In the genomic region with DNA sequence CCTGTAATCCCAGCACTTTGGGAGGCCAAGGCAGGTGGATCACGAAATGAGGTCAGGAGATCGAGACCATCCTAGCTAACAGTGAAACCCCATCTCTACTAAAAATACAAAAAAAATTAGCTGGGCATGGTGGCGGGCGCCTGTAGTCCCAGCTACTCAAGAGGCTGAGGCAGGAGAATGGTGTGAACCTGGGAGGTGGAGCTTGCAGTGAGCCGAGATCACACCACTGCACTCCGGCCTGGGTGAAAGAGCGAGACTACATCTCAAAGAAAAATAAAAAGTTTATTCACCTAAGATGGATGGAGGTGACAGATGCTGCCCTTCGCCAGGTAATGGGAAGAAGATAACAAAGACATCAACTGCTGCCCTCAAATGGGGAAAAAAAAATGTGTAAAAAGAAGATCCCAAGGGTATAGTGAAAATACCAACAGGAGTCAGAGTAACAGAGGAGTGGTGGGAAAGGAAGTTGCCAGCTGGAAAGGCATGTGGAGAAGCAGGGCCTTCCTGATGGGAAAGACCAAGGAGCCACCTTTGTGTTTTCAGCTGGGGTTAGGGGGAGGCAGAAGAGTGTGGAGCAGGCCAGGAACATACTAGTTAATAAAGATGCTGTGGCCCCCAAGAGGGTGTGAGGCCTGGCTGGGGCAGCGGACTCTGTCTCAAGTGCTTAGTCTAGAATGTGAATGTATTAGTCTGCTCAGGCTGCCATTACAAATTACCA, we compare ENCODE assay signal across 8 cellular contexts. TPM values are rescaled to one million over a fixed set of nuclear protein-coding genes. Genes with fewer than 3 reads are reported as not detected.
A peak's percentile ranks its signal among the peaks of the same experiment; 100 is the strongest.
DNase-seq lines count a peak whose midpoint lies in the region; ATAC-seq and TF ChIP-seq lines count a peak whose summit lies in the region.
"Not testable (repeated sequence)": the region's sequence is repeated elsewhere in the genome, so short reads cannot be mapped to it uniquely, and the experiment has no call there.
"Had no signal": no experiment of that assay in that cellular context is flagged by ENCODE, and none has a peak within 500 bp of the region (broad histone marks: within the 10 kb centered on the region; RNA-seq: fewer than 3 reads in every experiment).

No MANE protein-coding gene starts in this region.

- H2AFZ ChIP-seq in trophoblast cell (ENCODE audit: insufficient read depth, low read length, poor library complexity), result not testable (repeated sequence)

- CTCF ChIA-PET in MCF 10A (lab: Yijun Ruan, JAX), result interaction anchor here (0.6 kb wide), 1 partner anchor 323 kb away, joined by 3 read pairs; no protein-coding TSS in a partner anchor

- H2BK120ac ChIP-seq in trophoblast cell (ENCODE audit: insufficient read depth, low read length, poor library complexity), result not testable (repeated sequence)

- not testable (repeated sequence) for H3K36me3 Mint-ChIP-seq in T-helper 2 cell treated with Interferon-gamma antibody and Interleukin-4, amounts not matched to agents 5 μg/mL and 100 μg/mL, for 36 hours (ENCODE audit: low read depth); memory B cell
- H3K36me3 Mint-ChIP-seq in activated T-helper 17 cell treated with anti-CD3 and anti-CD28 coated beads, Interleukin-2, amount 50 U/mL, for 72 hours (ENCODE audit: low read depth), result peaks cover 72% of the 10 kb centered on the region
- H3K36me3 Mint-ChIP-seq in MCF 10A (ENCODE audit: insufficient read depth, unreplicated experiment), result peaks cover 53% of the 10 kb centered on the region

- TF ChIP-seq CTCF in 22Rv1 (IDR thresholded peaks at IDR 0.05); MCF 10A (IDR thresholded peaks at IDR 0.05; ENCODE audit: unreplicated experiment): not testable (repeated sequence)

- no CpG with 5 or more reads among the region's 9 CpGs for WGBS in trophoblast cell (ENCODE audit: extremely low coverage, insufficient coverage, insufficient read length)

- H3K27ac Mint-ChIP-seq in T-helper 2 cell treated with Interferon-gamma antibody and Interleukin-4, amounts not matched to agents 5 μg/mL and 100 μg/mL, for 36 hours, result peak overlapping the region; percentile 18
- H3K27ac Mint-ChIP-seq in activated T-helper 17 cell treated with anti-CD3 and anti-CD28 coated beads, Interleukin-2, amount 50 U/mL, for 72 hours, result peak overlapping the region; percentile 8
- H3K27ac Mint-ChIP-seq in MCF 10A (ENCODE audit: low read depth, unreplicated experiment) (peak overlapping the region; percentile 54), memory B cell (peak overlapping the region; percentile 7)

- peak; percentile 19 for DNase-seq in DMS 273 (lab: John Stamatoyannopoulos, UW; ENCODE audit: unreplicated experiment)
- not testable (repeated sequence) for DNase-seq in T-helper 2 cell treated with Interferon-gamma antibody and Interleukin-4, amounts not matched to agents 5 μg/mL and 100 μg/mL, for 36 hours (ENCODE audit: low spot score); MCF 10A (ENCODE audit: unreplicated experiment); memory B cell (ENCODE audit: low spot score in 2 of 2); trophoblast cell

- H3K4ac ChIP-seq in trophoblast cell (ENCODE audit: low read depth, low read length), result not testable (repeated sequence)

- H3K4me3 ChIP-seq in trophoblast cell (ENCODE audit: low read depth, low read length), result not testable (repeated sequence)

- not testable (repeated sequence) for H3K4me2 ChIP-seq in trophoblast cell (ENCODE audit: low read length)

- 0 out of 2 replicates have a peak overlapping the region, but pooled peaks have one; percentile 3 for H3K27ac ChIP-seq in 22Rv1
- not testable (repeated sequence) for H3K27ac ChIP-seq in trophoblast cell (ENCODE audit: low read depth, low read length)

- not testable (repeated sequence) for H3K27me3 ChIP-seq in trophoblast cell (ENCODE audit: insufficient read depth, low read length)

- H2BK12ac ChIP-seq in trophoblast cell (ENCODE audit: low read length), result not testable (repeated sequence)

- not testable (repeated sequence) for H2AK5ac ChIP-seq in trophoblast cell (ENCODE audit: low read length)

- BruUV-seq in MCF 10A (replicated peaks; lab: Mats Ljungman, UMichigan), result not testable (repeated sequence)

- not testable (repeated sequence) for H3K14ac ChIP-seq in trophoblast cell (ENCODE audit: low read length)

- not testable (repeated sequence) for H3K4me1 ChIP-seq in trophoblast cell (ENCODE audit: control insufficient read depth in 1 of 2, insufficient read depth in 2 of 2, low read length in 2 of 2)

- not testable (repeated sequence) for H3K79me1 ChIP-seq in trophoblast cell (ENCODE audit: low read length)

- not testable (repeated sequence) for H3K9ac ChIP-seq in trophoblast cell (ENCODE audit: low read length)

- H3K18ac ChIP-seq in trophoblast cell (ENCODE audit: low read length), result not testable (repeated sequence)

- peaks cover 13 to 20% of the 10 kb centered on the region in 2 experiments for H3K36me3 ChIP-seq in trophoblast cell (ENCODE audit: control insufficient read depth in 1 of 2, insufficient read depth in 2 of 2, low read length in 2 of 2)

- H3K9me3 ChIP-seq in trophoblast cell (ENCODE audit: insufficient read depth, low read depth, low read length), result not testable (repeated sequence)

- not testable (repeated sequence) for H3K23ac ChIP-seq in trophoblast cell (ENCODE audit: low read length)

- H4K8ac ChIP-seq in trophoblast cell (ENCODE audit: low read depth, low read length), result not testable (repeated sequence)

- not testable (repeated sequence) for H4K91ac ChIP-seq in trophoblast cell (ENCODE audit: low read depth, low read length)

- H2BK5ac ChIP-seq in trophoblast cell (ENCODE audit: low read depth, low read length, poor library complexity), result not testable (repeated sequence)

- POLR2A ChIA-PET in MCF 10A (lab: Yijun Ruan, JAX), result interaction anchor here (0.6 to 1.5 kb wide), 2 partner anchors 9 to 43 kb away, joined by 3 to 4 read pairs; partner anchors contain the start of gene CDC45

- not testable (repeated sequence) for H3K9me3 Mint-ChIP-seq in T-helper 2 cell treated with Interferon-gamma antibody and Interleukin-4, amounts not matched to agents 5 μg/mL and 100 μg/mL, for 36 hours; activated T-helper 17 cell treated with anti-CD3 and anti-CD28 coated beads, Interleukin-2, amount 50 U/mL, for 72 hours; MCF 10A (ENCODE audit: unreplicated experiment); memory B cell

- H3K4me1 Mint-ChIP-seq in T-helper 2 cell treated with Interferon-gamma antibody and Interleukin-4, amounts not matched to agents 5 μg/mL and 100 μg/mL, for 36 hours (ENCODE audit: low read depth); activated T-helper 17 cell treated with anti-CD3 and anti-CD28 coated beads, Interleukin-2, amount 50 U/mL, for 72 hours; MCF 10A (ENCODE audit: insufficient read depth, unreplicated experiment): not testable (repeated sequence)
- H3K4me1 Mint-ChIP-seq in memory B cell, result peaks cover 21% of the 10 kb centered on the region

- ATAC-seq in activated T-helper 17 cell treated with anti-CD3 and anti-CD28 coated beads, Interleukin-2, amount 50 U/mL, for 72 hours (replicated peaks); memory B cell (ENCODE audit: low read depth): not testable (repeated sequence)

- intact Hi-C loops in MCF 10A (cut with micrococcal nuclease), result not testable (repeated sequence)

- not testable (repeated sequence) for H3K4me3 Mint-ChIP-seq in T-helper 2 cell treated with Interferon-gamma antibody and Interleukin-4, amounts not matched to agents 5 μg/mL and 100 μg/mL, for 36 hours; activated T-helper 17 cell treated with anti-CD3 and anti-CD28 coated beads, Interleukin-2, amount 50 U/mL, for 72 hours; MCF 10A (ENCODE audit: unreplicated experiment); memory B cell

- H3K79me2 ChIP-seq in trophoblast cell (ENCODE audit: control insufficient read depth, insufficient read depth, low read length, poor library complexity), result not testable (repeated sequence)

- H4K12ac ChIP-seq in trophoblast cell (ENCODE audit: low read depth, low read length), result peak overlapping the region; percentile 73

- not testable (repeated sequence) for H3K27me3 Mint-ChIP-seq in T-helper 2 cell treated with Interferon-gamma antibody and Interleukin-4, amounts not matched to agents 5 μg/mL and 100 μg/mL, for 36 hours (ENCODE audit: low read depth); activated T-helper 17 cell treated with anti-CD3 and anti-CD28 coated beads, Interleukin-2, amount 50 U/mL, for 72 hours; MCF 10A (ENCODE audit: insufficient read depth, unreplicated experiment); memory B cell

RNA-seq across cellular contexts. Expression of gene MRPL40, which starts 4.3 kb away (rescaled TPM):
- total RNA-seq in activated T-helper 17 cell treated with anti-CD3 and anti-CD28 coated beads, Interleukin-2, amount 50 U/mL, for 72 hours, result 10 to 100 TPM; 11.8 to 25.7 TPM
- 51.9 and 66.7 TPM in 2 replicates for total RNA-seq in MCF 10A (2022)
- 22.4 and 23.6 TPM in 2 replicates for polyA plus RNA-seq in trophoblast cell (2013)

RNA-seq across cellular contexts. Expression of gene HIRA, which starts 5.1 kb away (rescaled TPM):
- 10 to 100 TPM; 21.4 to 45.6 TPM for total RNA-seq in activated T-helper 17 cell treated with anti-CD3 and anti-CD28 coated beads, Interleukin-2, amount 50 U/mL, for 72 hours
- 22.0 and 24.3 TPM in 2 replicates for total RNA-seq in MCF 10A (2022)
- 13.1 and 13.7 TPM in 2 replicates for polyA plus RNA-seq in trophoblast cell (2013)

RNA-seq across cellular contexts. Expression of gene C22orf39, which starts 10.9 kb away (rescaled TPM):
- 10 to 100 TPM; 18.6 to 21.7 TPM for total RNA-seq in activated T-helper 17 cell treated with anti-CD3 and anti-CD28 coated beads, Interleukin-2, amount 50 U/mL, for 72 hours
- 19.1 and 22.2 TPM in 2 replicates for total RNA-seq in MCF 10A (2022)
- 17.3 and 18.3 TPM in 2 replicates for polyA plus RNA-seq in trophoblast cell (2013)

RNA-seq across cellular contexts. Expression of gene UFD1, which starts 42.4 kb away (rescaled TPM):
- total RNA-seq in activated T-helper 17 cell treated with anti-CD3 and anti-CD28 coated beads, Interleukin-2, amount 50 U/mL, for 72 hours, result 10 to 100 TPM; 56.0 to 93.5 TPM
- total RNA-seq in MCF 10A (2022), result 62.3 and 64.4 TPM in 2 replicates
- 132 TPM in 2 replicates for polyA plus RNA-seq in trophoblast cell (2013)

RNA-seq across cellular contexts. Expression of gene CDC45, which starts 43.1 kb away (rescaled TPM):
- total RNA-seq in activated T-helper 17 cell treated with anti-CD3 and anti-CD28 coated beads, Interleukin-2, amount 50 U/mL, for 72 hours, result 10 to 100 TPM; 64.2 to 99.9 TPM
- total RNA-seq in MCF 10A (2022), result 7.5 and 18.6 TPM in 2 replicates
- 13.0 and 13.1 TPM in 2 replicates for polyA plus RNA-seq in trophoblast cell (2013)
- polyA plus RNA-seq: CD14-positive monocyte had no signal
